In the genomic region with DNA sequence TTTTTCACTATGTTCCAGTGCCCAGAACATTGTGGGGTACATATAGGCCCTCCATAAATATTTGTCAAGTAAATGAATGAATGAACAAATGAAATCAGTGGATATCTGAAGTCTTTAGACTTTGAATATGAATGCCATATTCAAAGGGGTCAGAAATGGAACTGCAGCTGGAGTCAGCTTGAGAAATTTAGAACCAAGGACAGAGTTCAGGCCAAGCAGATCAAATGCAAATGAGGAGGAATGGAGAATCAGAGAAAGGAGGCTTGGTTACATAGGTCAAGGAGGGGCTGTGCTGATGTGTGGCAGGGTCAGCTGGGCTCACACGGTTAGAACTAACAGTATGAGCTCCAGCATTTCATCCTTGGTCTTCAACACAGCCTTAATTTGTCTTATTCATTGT, we compare ENCODE assay signal across 30 cellular contexts.
A peak's percentile ranks its signal among the peaks of the same experiment; 100 is the strongest.
DNase-seq lines count a peak whose midpoint lies in the region; FAIRE-seq and TF ChIP-seq lines count a peak whose summit lies in the region.
"Had no signal": no experiment of that assay in that cellular context is flagged by ENCODE, and none has a peak within 500 bp of the region (broad histone marks: within the 10 kb centered on the region; RNA-seq: fewer than 3 reads in every experiment).

No MANE protein-coding gene starts in this region.

- TF ChIP-seq EP300 in Ishikawa (IDR thresholded peaks at IDR 0.05; ENCODE audit: borderline replicate concordance): no peak

- H3K36me3 ChIP-seq in tibial artery: no peaks in the 10 kb centered on the region
- H3K36me3 ChIP-seq: BE2C; BLaER1; BLaER1 treated with 17β-estradiol and CSF1 and Interleukin-3, amounts not matched to agents 10 nM and 100 nM had no signal

- DNase-seq in D721Med (ENCODE audit: insufficient read length, low spot score) (no peak), HPDE6-E6E7 (ENCODE audit: extremely low spot score) (no peak), tibial artery (no peak)
- DNase-seq: 8988T; ACHN; AML-193; BE2C; C1 segment of cervical spinal cord; Caco-2; Calu3; CD4-positive, alpha-beta memory T cell; CD4-positive, alpha-beta T cell; CD4-positive, CD25-positive, alpha-beta regulatory T cell; CD8-positive, alpha-beta memory T cell; CD8-positive, alpha-beta T cell; COR-L47; DMS 273 treated with DMSO at 0.1 percent for 48 hours; DMS153; DMS53; DMS79; DMS79 treated with DMSO at 0.1 percent for 48 hours; DND-41; EL had no signal

- no peak for TF ChIP-seq CTCF in D721Med (IDR thresholded peaks at IDR 0.05; ENCODE audit: insufficient read depth, missing control alignments)
- TF ChIP-seq CTCF in tibial artery (IDR thresholded peaks at IDR 0.05): no peak

- H3K4me3 ChIP-seq in tibial artery: no peak overlapping the region
- H3K4me3 ChIP-seq: A549; BLaER1; BLaER1 treated with 17β-estradiol and CSF1 and Interleukin-3, amounts not matched to agents 10 nM and 100 nM had no signal

- intact Hi-C loops in tibial artery (cut with DNase I; ENCODE audit: low total_unique reads): no loop called here

- H3K9me3 ChIP-seq in tibial artery: no peaks in the 10 kb centered on the region
- H3K9me3 ChIP-seq: A549; BE2C; BLaER1; BLaER1 treated with 17β-estradiol and CSF1 and Interleukin-3, amounts not matched to agents 10 nM and 100 nM; Caco-2 had no signal

- FAIRE-seq in D721Med (lab: Jason Lieb, UNC): peak; percentile 32
- FAIRE-seq: A204.1, A549 had no signal

- peaks cover 0 to 6% (median 0%) of the 10 kb centered on the region in 4 donors for H3K4me1 ChIP-seq in tibial artery
- H3K4me1 ChIP-seq: A549, BE2C, BLaER1, Caco-2 had no signal

- TF ChIP-seq RAD21 in Ishikawa (IDR thresholded peaks at IDR 0.05; ENCODE audit: low read depth): no peak

- H3K27me3 ChIP-seq in tibial artery: no peaks in the 10 kb centered on the region
- H3K27me3 ChIP-seq: BE2C; BLaER1; BLaER1 treated with 17β-estradiol and CSF1 and Interleukin-3, amounts not matched to agents 10 nM and 100 nM had no signal

- no peak overlapping the region for H3K27ac ChIP-seq in tibial artery
- H3K27ac ChIP-seq: 22Rv1; A549; BLaER1; BLaER1 treated with 17β-estradiol and CSF1 and Interleukin-3, amounts not matched to agents 10 nM and 100 nM; C4-2B had no signal

TF ChIP-seq in Ishikawa, 13 proteins besides CTCF, POLR2A, EP300 and RAD21:
- TF ChIP-seq REST (IDR thresholded peaks at IDR 0.05; ENCODE audit: low read depth) (peak; percentile 55; the same call in 1 of the 2 replicates), NFIC (IDR thresholded peaks at IDR 0.05) (no peak)
TF ChIP-seq in Ishikawa: peak in this region for 1.
